1 cellular context compared by ENCODE assay signal in the genomic region with DNA sequence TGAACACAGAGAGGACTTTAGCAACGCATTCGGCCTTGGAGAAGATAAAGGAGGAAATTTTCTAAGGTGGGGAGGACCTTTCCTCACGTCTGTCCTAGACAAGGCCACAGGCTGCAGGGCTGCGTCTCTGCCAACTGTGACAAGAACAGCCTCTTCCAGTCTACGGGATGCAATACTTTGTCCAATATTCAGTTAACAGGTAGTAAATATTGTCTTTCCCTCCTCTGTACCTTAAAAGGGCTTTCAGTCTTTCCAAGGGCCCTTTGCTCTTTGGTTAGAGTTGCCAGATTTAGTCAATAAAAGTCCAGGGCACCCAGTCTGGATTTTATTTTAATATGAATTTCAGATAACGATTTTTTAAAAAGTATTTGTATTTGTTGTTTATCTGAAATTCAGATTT.
TF ChIP-seq lines count a peak whose summit lies in the region.

No MANE protein-coding gene starts in this region.

TF ChIP-seq in GM12878, 131 proteins besides CTCF, POLR2A, EP300 and RAD21:
- TF ChIP-seq, protein P1, sequence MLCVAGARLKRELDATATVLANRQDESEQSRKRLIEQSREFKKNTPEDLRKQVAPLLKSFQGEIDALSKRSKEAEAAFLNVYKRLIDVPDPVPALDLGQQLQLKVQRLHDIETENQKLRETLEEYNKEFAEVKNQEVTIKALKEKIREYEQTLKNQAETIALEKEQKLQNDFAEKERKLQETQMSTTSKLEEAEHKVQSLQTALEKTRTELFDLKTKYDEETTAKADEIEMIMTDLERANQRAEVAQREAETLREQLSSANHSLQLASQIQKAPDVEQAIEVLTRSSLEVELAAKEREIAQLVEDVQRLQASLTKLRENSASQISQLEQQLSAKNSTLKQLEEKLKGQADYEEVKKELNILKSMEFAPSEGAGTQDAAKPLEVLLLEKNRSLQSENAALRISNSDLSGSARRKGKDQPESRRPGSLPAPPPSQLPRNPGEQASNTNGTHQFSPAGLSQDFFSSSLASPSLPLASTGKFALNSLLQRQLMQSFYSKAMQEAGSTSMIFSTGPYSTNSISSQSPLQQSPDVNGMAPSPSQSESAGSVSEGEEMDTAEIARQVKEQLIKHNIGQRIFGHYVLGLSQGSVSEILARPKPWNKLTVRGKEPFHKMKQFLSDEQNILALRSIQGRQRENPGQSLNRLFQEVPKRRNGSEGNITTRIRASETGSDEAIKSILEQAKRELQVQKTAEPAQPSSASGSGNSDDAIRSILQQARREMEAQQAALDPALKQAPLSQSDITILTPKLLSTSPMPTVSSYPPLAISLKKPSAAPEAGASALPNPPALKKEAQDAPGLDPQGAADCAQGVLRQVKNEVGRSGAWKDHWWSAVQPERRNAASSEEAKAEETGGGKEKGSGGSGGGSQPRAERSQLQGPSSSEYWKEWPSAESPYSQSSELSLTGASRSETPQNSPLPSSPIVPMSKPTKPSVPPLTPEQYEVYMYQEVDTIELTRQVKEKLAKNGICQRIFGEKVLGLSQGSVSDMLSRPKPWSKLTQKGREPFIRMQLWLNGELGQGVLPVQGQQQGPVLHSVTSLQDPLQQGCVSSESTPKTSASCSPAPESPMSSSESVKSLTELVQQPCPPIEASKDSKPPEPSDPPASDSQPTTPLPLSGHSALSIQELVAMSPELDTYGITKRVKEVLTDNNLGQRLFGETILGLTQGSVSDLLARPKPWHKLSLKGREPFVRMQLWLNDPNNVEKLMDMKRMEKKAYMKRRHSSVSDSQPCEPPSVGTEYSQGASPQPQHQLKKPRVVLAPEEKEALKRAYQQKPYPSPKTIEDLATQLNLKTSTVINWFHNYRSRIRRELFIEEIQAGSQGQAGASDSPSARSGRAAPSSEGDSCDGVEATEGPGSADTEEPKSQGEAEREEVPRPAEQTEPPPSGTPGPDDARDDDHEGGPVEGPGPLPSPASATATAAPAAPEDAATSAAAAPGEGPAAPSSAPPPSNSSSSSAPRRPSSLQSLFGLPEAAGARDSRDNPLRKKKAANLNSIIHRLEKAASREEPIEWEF (IDR thresholded peaks at IDR 0.05; ENCODE audit: insufficient replicate concordance, low read depth, low read length) = no peak
- TF ChIP-seq SREBF2 (IDR thresholded peaks at IDR 0.05; ENCODE audit: low read length) (no peak), ZNF24 (IDR thresholded peaks at IDR 0.05) (no peak), KDM1A (IDR thresholded peaks at IDR 0.05; ENCODE audit: borderline replicate concordance) (no peak), STAT1 (conservative IDR thresholded peaks at IDR 0.05) (no peak), HDAC2 (IDR thresholded peaks at IDR 0.05) (no peak), RCOR1 (conservative IDR thresholded peaks at IDR 0.05; ENCODE audit: low read depth, low read length) (no peak), MXI1 (IDR thresholded peaks at IDR 0.05; ENCODE audit: low read depth, low read length) (no peak), TAF1 (IDR thresholded peaks at IDR 0.05; ENCODE audit: borderline replicate concordance, low read depth, low read length) (no peak), CBX3 (IDR thresholded peaks at IDR 0.05; ENCODE audit: borderline replicate concordance, low read depth) (no peak)
- TF ChIP-seq, protein P2, sequence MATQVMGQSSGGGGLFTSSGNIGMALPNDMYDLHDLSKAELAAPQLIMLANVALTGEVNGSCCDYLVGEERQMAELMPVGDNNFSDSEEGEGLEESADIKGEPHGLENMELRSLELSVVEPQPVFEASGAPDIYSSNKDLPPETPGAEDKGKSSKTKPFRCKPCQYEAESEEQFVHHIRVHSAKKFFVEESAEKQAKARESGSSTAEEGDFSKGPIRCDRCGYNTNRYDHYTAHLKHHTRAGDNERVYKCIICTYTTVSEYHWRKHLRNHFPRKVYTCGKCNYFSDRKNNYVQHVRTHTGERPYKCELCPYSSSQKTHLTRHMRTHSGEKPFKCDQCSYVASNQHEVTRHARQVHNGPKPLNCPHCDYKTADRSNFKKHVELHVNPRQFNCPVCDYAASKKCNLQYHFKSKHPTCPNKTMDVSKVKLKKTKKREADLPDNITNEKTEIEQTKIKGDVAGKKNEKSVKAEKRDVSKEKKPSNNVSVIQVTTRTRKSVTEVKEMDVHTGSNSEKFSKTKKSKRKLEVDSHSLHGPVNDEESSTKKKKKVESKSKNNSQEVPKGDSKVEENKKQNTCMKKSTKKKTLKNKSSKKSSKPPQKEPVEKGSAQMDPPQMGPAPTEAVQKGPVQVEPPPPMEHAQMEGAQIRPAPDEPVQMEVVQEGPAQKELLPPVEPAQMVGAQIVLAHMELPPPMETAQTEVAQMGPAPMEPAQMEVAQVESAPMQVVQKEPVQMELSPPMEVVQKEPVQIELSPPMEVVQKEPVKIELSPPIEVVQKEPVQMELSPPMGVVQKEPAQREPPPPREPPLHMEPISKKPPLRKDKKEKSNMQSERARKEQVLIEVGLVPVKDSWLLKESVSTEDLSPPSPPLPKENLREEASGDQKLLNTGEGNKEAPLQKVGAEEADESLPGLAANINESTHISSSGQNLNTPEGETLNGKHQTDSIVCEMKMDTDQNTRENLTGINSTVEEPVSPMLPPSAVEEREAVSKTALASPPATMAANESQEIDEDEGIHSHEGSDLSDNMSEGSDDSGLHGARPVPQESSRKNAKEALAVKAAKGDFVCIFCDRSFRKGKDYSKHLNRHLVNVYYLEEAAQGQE (IDR thresholded peaks at IDR 0.05; ENCODE audit: low read depth, low read length) = no peak
- TF ChIP-seq, protein P3, sequence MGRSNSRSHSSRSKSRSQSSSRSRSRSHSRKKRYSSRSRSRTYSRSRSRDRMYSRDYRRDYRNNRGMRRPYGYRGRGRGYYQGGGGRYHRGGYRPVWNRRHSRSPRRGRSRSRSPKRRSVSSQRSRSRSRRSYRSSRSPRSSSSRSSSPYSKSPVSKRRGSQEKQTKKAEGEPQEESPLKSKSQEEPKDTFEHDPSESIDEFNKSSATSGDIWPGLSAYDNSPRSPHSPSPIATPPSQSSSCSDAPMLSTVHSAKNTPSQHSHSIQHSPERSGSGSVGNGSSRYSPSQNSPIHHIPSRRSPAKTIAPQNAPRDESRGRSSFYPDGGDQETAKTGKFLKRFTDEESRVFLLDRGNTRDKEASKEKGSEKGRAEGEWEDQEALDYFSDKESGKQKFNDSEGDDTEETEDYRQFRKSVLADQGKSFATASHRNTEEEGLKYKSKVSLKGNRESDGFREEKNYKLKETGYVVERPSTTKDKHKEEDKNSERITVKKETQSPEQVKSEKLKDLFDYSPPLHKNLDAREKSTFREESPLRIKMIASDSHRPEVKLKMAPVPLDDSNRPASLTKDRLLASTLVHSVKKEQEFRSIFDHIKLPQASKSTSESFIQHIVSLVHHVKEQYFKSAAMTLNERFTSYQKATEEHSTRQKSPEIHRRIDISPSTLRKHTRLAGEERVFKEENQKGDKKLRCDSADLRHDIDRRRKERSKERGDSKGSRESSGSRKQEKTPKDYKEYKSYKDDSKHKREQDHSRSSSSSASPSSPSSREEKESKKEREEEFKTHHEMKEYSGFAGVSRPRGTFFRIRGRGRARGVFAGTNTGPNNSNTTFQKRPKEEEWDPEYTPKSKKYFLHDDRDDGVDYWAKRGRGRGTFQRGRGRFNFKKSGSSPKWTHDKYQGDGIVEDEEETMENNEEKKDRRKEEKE (IDR thresholded peaks at IDR 0.05) = no peak
- TF ChIP-seq, protein P4, sequence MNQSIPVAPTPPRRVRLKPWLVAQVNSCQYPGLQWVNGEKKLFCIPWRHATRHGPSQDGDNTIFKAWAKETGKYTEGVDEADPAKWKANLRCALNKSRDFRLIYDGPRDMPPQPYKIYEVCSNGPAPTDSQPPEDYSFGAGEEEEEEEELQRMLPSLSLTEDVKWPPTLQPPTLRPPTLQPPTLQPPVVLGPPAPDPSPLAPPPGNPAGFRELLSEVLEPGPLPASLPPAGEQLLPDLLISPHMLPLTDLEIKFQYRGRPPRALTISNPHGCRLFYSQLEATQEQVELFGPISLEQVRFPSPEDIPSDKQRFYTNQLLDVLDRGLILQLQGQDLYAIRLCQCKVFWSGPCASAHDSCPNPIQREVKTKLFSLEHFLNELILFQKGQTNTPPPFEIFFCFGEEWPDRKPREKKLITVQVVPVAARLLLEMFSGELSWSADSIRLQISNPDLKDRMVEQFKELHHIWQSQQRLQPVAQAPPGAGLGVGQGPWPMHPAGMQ (IDR thresholded peaks at IDR 0.05; ENCODE audit: borderline replicate concordance) = no peak
- TF ChIP-seq, protein P5, sequence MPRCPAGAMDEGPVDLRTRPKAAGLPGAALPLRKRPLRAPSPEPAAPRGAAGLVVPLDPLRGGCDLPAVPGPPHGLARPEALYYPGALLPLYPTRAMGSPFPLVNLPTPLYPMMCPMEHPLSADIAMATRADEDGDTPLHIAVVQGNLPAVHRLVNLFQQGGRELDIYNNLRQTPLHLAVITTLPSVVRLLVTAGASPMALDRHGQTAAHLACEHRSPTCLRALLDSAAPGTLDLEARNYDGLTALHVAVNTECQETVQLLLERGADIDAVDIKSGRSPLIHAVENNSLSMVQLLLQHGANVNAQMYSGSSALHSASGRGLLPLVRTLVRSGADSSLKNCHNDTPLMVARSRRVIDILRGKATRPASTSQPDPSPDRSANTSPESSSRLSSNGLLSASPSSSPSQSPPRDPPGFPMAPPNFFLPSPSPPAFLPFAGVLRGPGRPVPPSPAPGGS (IDR thresholded peaks at IDR 0.05; ENCODE audit: borderline replicate concordance, insufficient read depth, low read depth, low read length, poor library complexity, severe bottlenecking) = no peak
- TF ChIP-seq, protein P6, sequence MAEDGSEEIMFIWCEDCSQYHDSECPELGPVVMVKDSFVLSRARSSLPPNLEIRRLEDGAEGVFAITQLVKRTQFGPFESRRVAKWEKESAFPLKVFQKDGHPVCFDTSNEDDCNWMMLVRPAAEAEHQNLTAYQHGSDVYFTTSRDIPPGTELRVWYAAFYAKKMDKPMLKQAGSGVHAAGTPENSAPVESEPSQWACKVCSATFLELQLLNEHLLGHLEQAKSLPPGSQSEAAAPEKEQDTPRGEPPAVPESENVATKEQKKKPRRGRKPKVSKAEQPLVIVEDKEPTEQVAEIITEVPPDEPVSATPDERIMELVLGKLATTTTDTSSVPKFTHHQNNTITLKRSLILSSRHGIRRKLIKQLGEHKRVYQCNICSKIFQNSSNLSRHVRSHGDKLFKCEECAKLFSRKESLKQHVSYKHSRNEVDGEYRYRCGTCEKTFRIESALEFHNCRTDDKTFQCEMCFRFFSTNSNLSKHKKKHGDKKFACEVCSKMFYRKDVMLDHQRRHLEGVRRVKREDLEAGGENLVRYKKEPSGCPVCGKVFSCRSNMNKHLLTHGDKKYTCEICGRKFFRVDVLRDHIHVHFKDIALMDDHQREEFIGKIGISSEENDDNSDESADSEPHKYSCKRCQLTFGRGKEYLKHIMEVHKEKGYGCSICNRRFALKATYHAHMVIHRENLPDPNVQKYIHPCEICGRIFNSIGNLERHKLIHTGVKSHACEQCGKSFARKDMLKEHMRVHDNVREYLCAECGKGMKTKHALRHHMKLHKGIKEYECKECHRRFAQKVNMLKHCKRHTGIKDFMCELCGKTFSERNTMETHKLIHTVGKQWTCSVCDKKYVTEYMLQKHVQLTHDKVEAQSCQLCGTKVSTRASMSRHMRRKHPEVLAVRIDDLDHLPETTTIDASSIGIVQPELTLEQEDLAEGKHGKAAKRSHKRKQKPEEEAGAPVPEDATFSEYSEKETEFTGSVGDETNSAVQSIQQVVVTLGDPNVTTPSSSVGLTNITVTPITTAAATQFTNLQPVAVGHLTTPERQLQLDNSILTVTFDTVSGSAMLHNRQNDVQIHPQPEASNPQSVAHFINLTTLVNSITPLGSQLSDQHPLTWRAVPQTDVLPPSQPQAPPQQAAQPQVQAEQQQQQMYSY (CRISPR knock-in tag; IDR thresholded peaks at IDR 0.05) = no peak
TF ChIP-seq in GM12878: peak in this region for 0.
